In the genomic region with DNA sequence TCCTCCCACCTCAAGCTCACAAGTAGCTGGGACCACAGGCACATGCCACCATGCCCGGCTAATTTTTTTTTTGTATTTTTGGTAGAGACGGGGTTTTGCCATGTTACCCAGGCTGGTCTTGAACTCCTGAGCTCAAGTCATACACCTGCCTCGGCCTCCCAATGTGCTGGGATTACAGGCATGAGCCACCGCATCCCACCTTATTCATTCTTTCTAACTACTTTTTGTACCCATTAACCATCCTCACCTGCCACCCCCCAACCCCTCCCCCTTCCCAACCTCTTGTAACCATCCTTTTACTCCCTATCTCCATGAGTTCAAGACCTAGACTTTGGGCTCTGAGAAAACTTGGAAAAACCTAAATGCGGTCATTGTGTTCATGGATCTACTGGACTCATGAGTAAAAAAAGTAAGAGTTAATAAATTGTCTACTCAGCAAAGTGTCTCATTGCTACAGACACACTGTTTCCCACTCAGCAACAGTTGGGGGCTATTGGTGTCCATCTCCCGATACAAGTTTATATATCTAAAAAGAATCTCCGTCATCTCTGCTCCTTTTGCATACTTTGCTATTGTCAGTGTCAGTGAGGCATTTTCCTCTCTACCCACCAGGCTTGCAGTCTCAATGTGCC, we compare ENCODE assay signal across 1 cellular context.
TF ChIP-seq lines count a peak whose summit lies in the region.

No MANE protein-coding gene starts in this region.

TF ChIP-seq in HepG2, 621 proteins besides CTCF, POLR2A, EP300 and RAD21:
- TF ChIP-seq MAFF (IDR thresholded peaks at IDR 0.05; ENCODE audit: low read depth, low read length) = peak; percentile 92
- peak; percentile 90 to 96 for TF ChIP-seq MAFK (conservative IDR thresholded peaks at IDR 0.05 in 1 of 2, IDR thresholded peaks at IDR 0.05 in 1 of 2; ENCODE audit: low read length in 2 of 2)
- TF ChIP-seq, protein P1, sequence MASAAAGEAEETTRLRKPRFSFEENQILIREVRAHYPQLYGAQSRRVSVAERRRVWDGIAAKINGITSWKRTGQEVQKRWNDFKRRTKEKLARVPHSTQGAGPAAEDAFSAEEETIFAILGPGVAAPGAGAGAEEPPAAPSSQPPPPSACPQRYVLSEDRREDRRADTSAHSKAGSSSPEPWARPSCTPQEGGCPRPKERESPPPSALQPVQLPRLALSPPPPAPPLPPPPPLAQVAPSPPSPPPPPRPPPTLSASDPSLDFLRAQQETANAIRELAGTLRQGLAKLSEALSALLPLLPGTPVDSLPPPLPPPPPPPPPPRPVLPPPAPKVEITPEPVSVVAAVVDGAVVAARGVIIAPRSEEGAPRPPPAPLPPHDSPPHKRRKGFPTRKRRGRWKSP (CRISPR knock-in tag; IDR thresholded peaks at IDR 0.05) = no peak
- no peak for TF ChIP-seq ZSCAN9 (CRISPR knock-in tag; IDR thresholded peaks at IDR 0.05; ENCODE audit: borderline replicate concordance)
- TF ChIP-seq, protein P2, sequence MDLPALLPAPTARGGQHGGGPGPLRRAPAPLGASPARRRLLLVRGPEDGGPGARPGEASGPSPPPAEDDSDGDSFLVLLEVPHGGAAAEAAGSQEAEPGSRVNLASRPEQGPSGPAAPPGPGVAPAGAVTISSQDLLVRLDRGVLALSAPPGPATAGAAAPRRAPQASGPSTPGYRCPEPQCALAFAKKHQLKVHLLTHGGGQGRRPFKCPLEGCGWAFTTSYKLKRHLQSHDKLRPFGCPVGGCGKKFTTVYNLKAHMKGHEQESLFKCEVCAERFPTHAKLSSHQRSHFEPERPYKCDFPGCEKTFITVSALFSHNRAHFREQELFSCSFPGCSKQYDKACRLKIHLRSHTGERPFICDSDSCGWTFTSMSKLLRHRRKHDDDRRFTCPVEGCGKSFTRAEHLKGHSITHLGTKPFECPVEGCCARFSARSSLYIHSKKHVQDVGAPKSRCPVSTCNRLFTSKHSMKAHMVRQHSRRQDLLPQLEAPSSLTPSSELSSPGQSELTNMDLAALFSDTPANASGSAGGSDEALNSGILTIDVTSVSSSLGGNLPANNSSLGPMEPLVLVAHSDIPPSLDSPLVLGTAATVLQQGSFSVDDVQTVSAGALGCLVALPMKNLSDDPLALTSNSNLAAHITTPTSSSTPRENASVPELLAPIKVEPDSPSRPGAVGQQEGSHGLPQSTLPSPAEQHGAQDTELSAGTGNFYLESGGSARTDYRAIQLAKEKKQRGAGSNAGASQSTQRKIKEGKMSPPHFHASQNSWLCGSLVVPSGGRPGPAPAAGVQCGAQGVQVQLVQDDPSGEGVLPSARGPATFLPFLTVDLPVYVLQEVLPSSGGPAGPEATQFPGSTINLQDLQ (CRISPR knock-in tag; IDR thresholded peaks at IDR 0.05) = no peak
- no peak for TF ChIP-seq TOPORS (CRISPR knock-in tag; IDR thresholded peaks at IDR 0.05)
